In the genomic region with DNA sequence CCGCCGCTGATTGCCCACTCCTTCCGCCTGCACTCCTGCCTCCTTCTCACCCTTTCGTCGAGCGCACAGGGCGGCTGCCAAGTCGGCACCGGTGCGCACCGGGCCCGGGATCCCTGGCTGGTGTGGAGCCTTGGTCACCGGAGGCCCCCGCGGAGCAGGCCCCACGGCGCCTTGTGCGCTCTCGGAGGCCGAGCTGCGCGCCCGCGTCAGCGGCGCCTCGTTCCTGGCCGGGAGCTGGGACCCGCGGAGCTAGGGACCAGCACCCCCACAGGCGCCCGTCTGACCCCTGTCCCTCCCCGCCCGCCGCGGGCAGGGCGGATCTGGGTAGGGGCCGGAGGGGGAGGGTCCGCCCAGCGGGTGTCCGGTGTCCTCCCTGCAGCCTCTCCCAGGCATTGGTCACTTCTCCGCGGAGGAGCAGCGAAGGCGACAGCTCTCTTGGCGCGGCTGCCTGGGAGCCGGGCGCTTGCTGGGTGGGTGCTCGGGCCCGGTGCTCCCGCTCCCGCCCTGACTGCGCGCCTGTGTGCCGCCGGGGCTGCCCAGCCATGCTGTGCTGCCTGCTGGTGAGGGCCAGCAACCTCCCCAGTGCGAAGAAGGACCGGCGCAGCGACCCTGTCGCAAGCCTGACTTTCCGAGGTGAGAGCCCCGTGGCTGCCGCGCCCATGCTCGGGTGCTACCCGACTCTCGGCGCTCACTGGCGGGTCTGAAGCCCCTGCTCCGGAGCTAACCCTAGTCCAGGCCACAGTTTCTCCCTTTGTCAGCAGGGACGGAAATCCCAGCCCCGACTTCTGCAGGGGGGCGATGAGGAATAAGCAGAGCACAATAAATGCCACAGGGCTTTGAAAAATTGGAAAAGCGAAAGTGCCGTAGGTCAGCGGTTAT, we compare ENCODE assay signal across 8 cellular contexts. TPM values are rescaled to one million over a fixed set of nuclear protein-coding genes. Genes with fewer than 3 reads are reported as not detected.
DNase-seq lines count a peak whose midpoint lies in the region; ATAC-seq and TF ChIP-seq lines count a peak whose summit lies in the region.

No MANE protein-coding gene starts in this region.

- POLR2A ChIA-PET in activated CD4-positive, alpha-beta memory T cell treated with anti-CD3 and anti-CD28 coated beads, Interleukin-2, amount 10 ng/mL, durations not matched to agents 7 days and 5 days (lab: Charles Lee): no interaction called here

- no peaks in the 10 kb centered on the region for H3K9me3 Mint-ChIP-seq in activated CD4-positive, alpha-beta memory T cell treated with anti-CD3 and anti-CD28 coated beads, Interleukin-2, amount 10 ng/mL, durations not matched to agents 7 days and 5 days

- no peak for DNase-seq in HFF-Myc (ENCODE audit: extremely low read depth, low read depth)
- DNase-seq in activated CD4-positive, alpha-beta memory T cell treated with anti-CD3 and anti-CD28 coated beads, Interleukin-2, amount 10 ng/mL, durations not matched to agents 7 days and 5 days: no peak
- peak; percentile 71 for DNase-seq in Right ventricle myocardium superior
- no peak for DNase-seq in ovary
- no peak for DNase-seq in DMS153 (lab: John Stamatoyannopoulos, UW)

- peaks cover 3% of the 10 kb centered on the region for H3K4me1 Mint-ChIP-seq in activated CD4-positive, alpha-beta memory T cell treated with anti-CD3 and anti-CD28 coated beads, Interleukin-2, amount 10 ng/mL, durations not matched to agents 7 days and 5 days

- CTCF ChIA-PET in activated CD4-positive, alpha-beta memory T cell treated with anti-CD3 and anti-CD28 coated beads, Interleukin-2, amount 10 ng/mL, durations not matched to agents 7 days and 5 days (lab: Charles Lee): interaction anchor here (1.4 to 2.3 kb wide), 4 partner anchors 10 to 135 kb away, joined by 3 to 9 read pairs (median 5); partner anchors contain the start of gene ZNF638

- WGBS in ovary, 3 donors: 0 to 1% (median 1%) methylated on average over 53 to 78 of the region's 78 CpGs

- TF ChIP-seq POLR2A in ovary (IDR thresholded peaks at IDR 0.05) (no peak), GM18505 (IDR thresholded peaks at IDR 0.05; ENCODE audit: borderline replicate concordance, extremely low read depth, insufficient read depth, insufficient read length) (no peak)

- ATAC-seq in Right ventricle myocardium superior (ENCODE audit: poor library complexity): peak; percentile 62
- ATAC-seq in HG03565 (IDR thresholded peaks at IDR 0.05; ENCODE audit: unreplicated experiment): no peak
- ATAC-seq in GM18505 (IDR thresholded peaks at IDR 0.05; ENCODE audit: unreplicated experiment): no peak

- no peaks in the 10 kb centered on the region for H3K36me3 ChIP-seq in BLaER1
- H3K36me3 ChIP-seq in ovary: no peaks in the 10 kb centered on the region

- peaks cover 56% of the 10 kb centered on the region for H3K27me3 ChIP-seq in BLaER1
- H3K27me3 ChIP-seq in ovary: no peaks in the 10 kb centered on the region

- H3K4me3 ChIP-seq in BLaER1: peak overlapping the region; percentile 67
- peak overlapping the region; percentile 51 for H3K4me3 ChIP-seq in HFF-Myc (replicated peaks; ENCODE audit: low read depth, low read length)
- H3K4me3 ChIP-seq in ovary: peak overlapping the region; percentile 50

- H3K9me3 ChIP-seq in BLaER1 (peaks cover 26% of the 10 kb centered on the region), ovary (no peaks in the 10 kb centered on the region)

- peaks cover 32% of the 10 kb centered on the region for H3K27me3 Mint-ChIP-seq in activated CD4-positive, alpha-beta memory T cell treated with anti-CD3 and anti-CD28 coated beads, Interleukin-2, amount 10 ng/mL, durations not matched to agents 7 days and 5 days

- TF ChIP-seq EP300 in ovary (IDR thresholded peaks at IDR 0.05): no peak

- H4K20me1 ChIP-seq in BLaER1: peaks cover 17% of the 10 kb centered on the region

- 0 out of 2 replicates have a peak overlapping the region, but pooled peaks have one; percentile 49 for H3K9ac ChIP-seq in BLaER1

- H3K27ac Mint-ChIP-seq in activated CD4-positive, alpha-beta memory T cell treated with anti-CD3 and anti-CD28 coated beads, Interleukin-2, amount 10 ng/mL, durations not matched to agents 7 days and 5 days: no peak overlapping the region

- peak overlapping the region; percentile 69 for H3K4me3 Mint-ChIP-seq in activated CD4-positive, alpha-beta memory T cell treated with anti-CD3 and anti-CD28 coated beads, Interleukin-2, amount 10 ng/mL, durations not matched to agents 7 days and 5 days

- TF ChIP-seq CTCF in HFF-Myc (IDR thresholded peaks at IDR 0.05; ENCODE audit: low read depth, low read length, missing control alignments) (no peak), ovary (IDR thresholded peaks at IDR 0.05) (no peak)

- no peak overlapping the region for H3K27ac ChIP-seq in BLaER1
- no peak overlapping the region for H3K27ac ChIP-seq in ovary

- no peaks in the 10 kb centered on the region for H3K36me3 Mint-ChIP-seq in activated CD4-positive, alpha-beta memory T cell treated with anti-CD3 and anti-CD28 coated beads, Interleukin-2, amount 10 ng/mL, durations not matched to agents 7 days and 5 days (ENCODE audit: low read depth)

- H3K4me2 ChIP-seq in BLaER1: peak overlapping the region; percentile 91

- H3K4me1 ChIP-seq in BLaER1: peaks cover 14% of the 10 kb centered on the region
- peaks cover 2% of the 10 kb centered on the region for H3K4me1 ChIP-seq in ovary (ENCODE audit: insufficient read depth)

- intact Hi-C loops in Right ventricle myocardium superior (cut with DNase I): no loop called here
- intact Hi-C loops in ovary (cut with DNase I): no loop called here

RNA-seq across cellular contexts. Expression of gene DYSF, which starts 13.2 kb away (rescaled TPM):
- total RNA-seq in activated CD4-positive, alpha-beta memory T cell treated with anti-CD3 and anti-CD28 coated beads, Interleukin-2, amount 10 ng/mL, durations not matched to agents 7 days and 5 days: not detected
- 45.8 TPM for total RNA-seq in Right ventricle myocardium superior
- total RNA-seq in ovary: 10 to 100 TPM in 1 of 7 donors, 1 to 10 TPM in 6; 2.3 to 16.5 (median 4.4) TPM
- 10 to 100 TPM in 1 of 2 donors, 1 to 10 TPM in 1; 8.6 to 12.3 TPM for polyA plus RNA-seq in ovary
